ENCODE assay signal across 17 cellular contexts in the genomic region with DNA sequence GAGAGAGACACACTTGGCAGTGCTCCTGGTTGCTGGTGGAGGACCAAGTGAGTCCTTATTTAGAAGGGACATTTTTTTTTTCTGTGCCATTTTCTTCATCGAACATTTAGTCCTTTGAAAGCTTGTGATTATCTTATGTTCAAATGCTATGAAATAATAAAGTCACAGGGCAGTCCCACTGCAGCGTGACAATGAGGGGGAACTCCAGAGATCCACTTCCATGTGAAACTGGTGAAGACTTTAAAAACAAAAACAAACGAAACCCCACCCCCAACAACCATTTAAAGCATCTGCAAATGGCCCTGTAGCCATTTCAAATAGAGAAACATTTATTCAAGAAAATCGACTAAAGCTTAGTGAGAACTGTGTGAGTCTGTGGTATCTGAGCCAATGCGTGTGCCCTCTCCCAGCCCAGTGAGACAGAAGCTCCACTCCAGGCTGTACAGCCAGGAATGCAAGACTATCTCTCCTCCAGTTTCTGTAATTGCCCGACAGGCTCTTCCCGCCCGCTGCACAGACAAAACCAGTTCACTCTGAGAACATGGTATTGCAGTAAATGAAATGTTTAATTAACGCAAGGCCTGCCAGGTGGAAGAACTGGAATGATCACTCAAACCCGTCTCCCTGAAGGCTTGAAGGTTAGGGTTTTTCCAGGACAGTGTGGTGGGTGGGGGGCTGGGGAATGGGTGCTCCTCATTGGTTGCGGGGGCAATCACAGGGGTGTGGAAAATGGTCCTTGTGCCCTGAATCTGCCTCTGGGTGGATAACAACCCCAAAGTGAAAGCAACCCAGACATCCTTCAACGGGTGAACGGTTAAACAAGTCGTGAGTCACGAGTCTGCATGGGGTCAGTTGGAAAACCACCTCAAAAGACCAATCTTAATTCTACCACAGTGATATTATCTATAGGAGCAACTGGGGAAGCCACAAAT. TPM values are rescaled to one million over a fixed set of nuclear protein-coding genes. Genes with fewer than 3 reads are reported as not detected.
DNase-seq lines count a peak whose midpoint lies in the region; ATAC-seq and TF ChIP-seq lines count a peak whose summit lies in the region.
"Had no signal": no experiment of that assay in that cellular context is flagged by ENCODE, and none has a peak within 500 bp of the region (broad histone marks: within the 10 kb centered on the region; RNA-seq: fewer than 3 reads in every experiment).

No MANE protein-coding gene starts in this region.

- H3K27ac Mint-ChIP-seq in natural killer cell, result no peak overlapping the region

- peaks cover 0 to 19% of the 10 kb centered on the region in 2 donors for H3K4me1 Mint-ChIP-seq in natural killer cell

- H3K27me3 Mint-ChIP-seq in natural killer cell (ENCODE audit: low read depth in 2 of 2), result peaks cover 8 to 11% of the 10 kb centered on the region in 2 donors

- no peak overlapping the region for H3K4me3 ChIP-seq in choroid plexus epithelial cell (ENCODE audit: low read depth, low read length)
- H3K4me3 ChIP-seq: heart left ventricle had no signal

- H3K9me3 Mint-ChIP-seq in natural killer cell, result no peaks in the 10 kb centered on the region

- no peak for TF ChIP-seq CTCF in choroid plexus epithelial cell (conservative IDR thresholded peaks at IDR 0.05; ENCODE audit: low read depth, low read length)
- TF ChIP-seq CTCF in natural killer cell (IDR thresholded peaks at IDR 0.05), result no peak

- H3K36me3 Mint-ChIP-seq in natural killer cell, result no peaks in the 10 kb centered on the region

- peak in 2 of 3 donors; percentile 32 to 49 for ATAC-seq in natural killer cell

- intact Hi-C loops in natural killer cell (cut with micrococcal nuclease), result no loop called here

- no peak overlapping the region for H3K4me3 Mint-ChIP-seq in natural killer cell

- peak; percentile 8 for DNase-seq in ELR (ENCODE audit: low read depth)
- peak; percentile 96 for DNase-seq in M059J (ENCODE audit: low read depth)
- peak; percentile 5 for DNase-seq in choroid plexus epithelial cell (ENCODE audit: low read depth)
- DNase-seq in natural killer cell, result no peak
- no peak for DNase-seq in NCI-H524 treated with DMSO at 0.1 percent for 48 hours (lab: John Stamatoyannopoulos, UW)
- no peak for DNase-seq in dermis blood vessel endothelial cell
- no peak for DNase-seq in NAMALWA (ENCODE audit: low spot score)
- no peak for DNase-seq in germinal center (ENCODE audit: low spot score)
- DNase-seq: activated CD4-positive, alpha-beta T cell treated with anti-CD3 and anti-CD28 coated beads for 4 hours; activated naive CD4-positive, alpha-beta T cell; heart left ventricle; mesendoderm; NCI-H446 treated with DMSO at 0.1 percent for 48 hours; SK-N-SH; stimulated activated CD4-positive, alpha-beta T cell treated with anti-CD3 and anti-CD28 coated beads, Interleukin-4, amount 100 ng/mL, for 4 hours had no signal

RNA-seq across cellular contexts. Expression of gene KRTAP5-6, which starts 8.4 kb away (rescaled TPM):
- not detected in 2 replicates for total RNA-seq in M059J (2014; rRNA removed; shearing (Covaris generic))
- total RNA-seq in natural killer cell (not detected), dermis blood vessel endothelial cell (0.28 TPM in 1 of 2 replicates, not detected in the other)
- total RNA-seq: heart left ventricle, posterior vena cava, subcutaneous adipose tissue had no signal

RNA-seq across cellular contexts. Expression of gene IFITM10, which starts 45.0 kb away (rescaled TPM):
- 2.7 and 11.4 TPM in 2 replicates for total RNA-seq in M059J (2014; rRNA removed; shearing (Covaris generic))
- total RNA-seq in natural killer cell (1 to 10 TPM; 5.5 to 8.1 (median 6.5) TPM), dermis blood vessel endothelial cell (0.33 and 1.5 TPM in 2 replicates)

RNA-seq across cellular contexts. Expression of gene CTSD, which starts 58.3 kb away (rescaled TPM):
- total RNA-seq in M059J (2014; rRNA removed; shearing (Covaris generic)), result 974 and 1,095 TPM in 2 replicates
- total RNA-seq in natural killer cell, result 100 to 1,000 TPM; 388 to 446 (median 415) TPM
- 383 and 407 TPM in 2 replicates for total RNA-seq in dermis blood vessel endothelial cell

Comparison
In these comparisons a context has a peak if more than half of its experiments do, and no peak if none do; other contexts are left out.
1. DNase-seq: peak in ELR (single experiment), M059J (single experiment) and choroid plexus epithelial cell (single experiment); none in natural killer cell (single experiment), NCI-H524 treated with DMSO at 0.1 percent for 48 hours (single experiment), dermis blood vessel endothelial cell (single experiment), NAMALWA (single experiment) and germinal center (single experiment).